8 cellular contexts compared by ENCODE assay signal in genomic region chr14:34629657-34630529, GRCh38. TPM values are rescaled to one million over a fixed set of nuclear protein-coding genes. Genes with fewer than 3 reads are reported as not detected.
DNase-seq lines count a peak whose midpoint lies in the region; ATAC-seq, FAIRE-seq and TF ChIP-seq lines count a peak whose summit lies in the region.

Gene SNX6 (minus strand): TSS chr14:34630148. CDS start chr14:34630116, 32 bp downstream.

- H3K27ac ChIP-seq in pancreas = peak within 1 kb of the TSS; percentile 48 to 91 (median 78)
- H3K27ac ChIP-seq in thyroid gland = peak within 1 kb of the TSS; percentile 80 to 93 (median 82)

- peak; percentile 93 for ATAC-seq in activated naive CD8-positive, alpha-beta T cell treated with anti-CD3 and anti-CD28 coated beads, Interleukin-2, amount 10 ng/mL, durations not matched to agents 7 days and 5 days (ENCODE audit: low read depth)
- ATAC-seq in Right ventricle myocardium inferior (peak; percentile 98), pancreas (peak; percentile 97 to 100 (median 100))

- H3K9ac ChIP-seq in Loucy (ENCODE audit: low read depth, low read length, poor library complexity, severe bottlenecking) = peak within 1 kb of the TSS; percentile 90

- H3K4me1 Mint-ChIP-seq in activated naive CD8-positive, alpha-beta T cell treated with anti-CD3 and anti-CD28 coated beads, Interleukin-2, amount 10 ng/mL, durations not matched to agents 7 days and 5 days = peaks cover 22% of the 10 kb centered on the region

- TF ChIP-seq POLR2A in H54 (IDR thresholded peaks at IDR 0.05; ENCODE audit: low read depth, low read length) (peak; percentile 58), thyroid gland (IDR thresholded peaks at IDR 0.05) (peak in 1 of 2 donors; percentile 71)

- H3F3A ChIP-seq in Loucy (ENCODE audit: low read depth) = no peaks in the 10 kb centered on the region

- WGBS in pancreas, 2 donors = 1% methylated on average over 57 to 84 of the region's 84 CpGs
- 2 to 3% methylated on average over 25 to 66 of the region's 84 CpGs for WGBS in thyroid gland, 2 donors

- no peaks in the 10 kb centered on the region for H3K9me2 ChIP-seq in Loucy (replicated peaks; ENCODE audit: low read depth, low read length)

- peaks cover 8% of the 10 kb centered on the region for H3K36me3 Mint-ChIP-seq in activated naive CD8-positive, alpha-beta T cell treated with anti-CD3 and anti-CD28 coated beads, Interleukin-2, amount 10 ng/mL, durations not matched to agents 7 days and 5 days

- TF ChIP-seq CTCF in Loucy (conservative IDR thresholded peaks at IDR 0.05; ENCODE audit: low read length) (no peak), pancreas (IDR thresholded peaks at IDR 0.05) (no peak), thyroid gland (IDR thresholded peaks at IDR 0.05) (no peak)

- peaks cover 9% of the 10 kb centered on the region for H3K27me3 Mint-ChIP-seq in activated naive CD8-positive, alpha-beta T cell treated with anti-CD3 and anti-CD28 coated beads, Interleukin-2, amount 10 ng/mL, durations not matched to agents 7 days and 5 days

- no peak for FAIRE-seq in H54 (lab: Jason Lieb, UNC)
- FAIRE-seq in pancreas (lab: Jason Lieb, UNC) = no peak

- intact Hi-C loops in Right ventricle myocardium inferior (cut with DNase I) = loop anchor here (2.0 to 5.0 kb wide), 2 partner anchors 85 to 667 kb away; partner anchors contain the start of gene CFL2
- intact Hi-C loops in pancreas (cut with DNase I) = no loop called here
- intact Hi-C loops in thyroid gland (cut with DNase I) = no loop called here

- H3K27me3 ChIP-seq in Loucy (ENCODE audit: insufficient read depth, low read length, poor library complexity, severe bottlenecking) (peaks cover 4% of the 10 kb centered on the region), pancreas (no peaks in the 10 kb centered on the region), thyroid gland (no peaks in the 10 kb centered on the region)

- POLR2A ChIA-PET in activated naive CD8-positive, alpha-beta T cell treated with anti-CD3 and anti-CD28 coated beads, Interleukin-2, amount 10 ng/mL, durations not matched to agents 7 days and 5 days (lab: Charles Lee) = interaction anchor here (0.8 to 1.3 kb wide), 5 partner anchors 9 to 84 kb away, joined by 3 to 5 read pairs (median 4); no protein-coding TSS in a partner anchor

- H3K27ac Mint-ChIP-seq in activated naive CD8-positive, alpha-beta T cell treated with anti-CD3 and anti-CD28 coated beads, Interleukin-2, amount 10 ng/mL, durations not matched to agents 7 days and 5 days = peak within 1 kb of the TSS; percentile 93

- no peaks in the 10 kb centered on the region for H3K36me3 ChIP-seq in Loucy (ENCODE audit: insufficient read depth, low read length)
- H3K36me3 ChIP-seq in pancreas = no peaks in the 10 kb centered on the region
- H3K36me3 ChIP-seq in thyroid gland = no peaks in the 10 kb centered on the region

- peak within 1 kb of the TSS; percentile 96 for H3K4me3 ChIP-seq in Loucy (ENCODE audit: low read length, poor library complexity, severe bottlenecking)
- peak within 1 kb of the TSS; percentile 63 to 99 (median 96) for H3K4me3 ChIP-seq in pancreas
- peak within 1 kb of the TSS; percentile 59 to 93 (median 78) for H3K4me3 ChIP-seq in thyroid gland (replicated peaks in 1 of 3)

- no peaks in the 10 kb centered on the region for H3K9me3 ChIP-seq in Loucy (ENCODE audit: insufficient read depth, low read depth, low read length)
- H3K9me3 ChIP-seq in pancreas = no peaks in the 10 kb centered on the region
- H3K9me3 ChIP-seq in thyroid gland = no peaks in the 10 kb centered on the region

- H4K20me1 ChIP-seq in Loucy (ENCODE audit: insufficient read depth, low read length, poor library complexity, severe bottlenecking) = peaks cover 27% of the 10 kb centered on the region

- H3K4me1 ChIP-seq in Loucy (ENCODE audit: insufficient read depth, low read length, poor library complexity, severe bottlenecking) = peaks cover 17% of the 10 kb centered on the region
- H3K4me1 ChIP-seq in pancreas = peaks cover 3 to 7% (median 4%) of the 10 kb centered on the region in 3 donors
- peaks cover 0 to 7% of the 10 kb centered on the region in 2 donors for H3K4me1 ChIP-seq in thyroid gland

- H3K4me2 ChIP-seq in Loucy (ENCODE audit: low read depth, low read length, poor library complexity, severe bottlenecking) = peak within 1 kb of the TSS; percentile 96

- DNase-seq in GM04504 (ENCODE audit: low read depth) = peak; percentile 65
- peak; percentile 95 for DNase-seq in H54 (ENCODE audit: insufficient read length, low spot score)
- DNase-seq in SW 1271 (lab: John Stamatoyannopoulos, UW) = peak; percentile 27 to 45
- peak; percentile 88 for DNase-seq in activated naive CD8-positive, alpha-beta T cell treated with anti-CD3 and anti-CD28 coated beads, Interleukin-2, amount 10 ng/mL, durations not matched to agents 7 days and 5 days
- DNase-seq in Right ventricle myocardium inferior (ENCODE audit: missing footprints) = peak; percentile 95
- DNase-seq in pancreas = peak; percentile 79 to 93 (median 85)
- DNase-seq in thyroid gland = peak; percentile 82 to 85

- peak within 1 kb of the TSS; percentile 92 for H3K4me3 Mint-ChIP-seq in activated naive CD8-positive, alpha-beta T cell treated with anti-CD3 and anti-CD28 coated beads, Interleukin-2, amount 10 ng/mL, durations not matched to agents 7 days and 5 days

- peaks cover 47% of the 10 kb centered on the region for H3K79me2 ChIP-seq in Loucy (ENCODE audit: insufficient read depth, low read length)

- peak within 1 kb of the TSS; percentile 100 for H2AFZ ChIP-seq in Loucy (ENCODE audit: low read length)

- H3K9me3 Mint-ChIP-seq in activated naive CD8-positive, alpha-beta T cell treated with anti-CD3 and anti-CD28 coated beads, Interleukin-2, amount 10 ng/mL, durations not matched to agents 7 days and 5 days = no peaks in the 10 kb centered on the region

RNA-seq across cellular contexts. Expression of gene SNX6, which starts in this region (rescaled TPM):
- total RNA-seq in activated naive CD8-positive, alpha-beta T cell treated with anti-CD3 and anti-CD28 coated beads, Interleukin-2, amount 10 ng/mL, durations not matched to agents 7 days and 5 days = 10 to 100 TPM; 78.3 to 81.8 TPM
- total RNA-seq in Right ventricle myocardium inferior (66.4 TPM), pancreas (10 to 100 TPM; 17.4 to 35.8 (median 20.8) TPM), thyroid gland (100 to 1,000 TPM in 2 of 4 donors, 10 to 100 TPM in 2; 80.8 to 154 (median 98.6) TPM)
- polyA plus RNA-seq in pancreas = 10 to 100 TPM; 10.2 to 16.2 TPM

Comparison
In these comparisons a context has a peak if more than half of its experiments do, and no peak if none do; other contexts are left out.
1. Peak in every context shown above with its lines: DNase-seq, ATAC-seq, H3K4me3 ChIP-seq and H3K27ac ChIP-seq.
2. DNase-seq: peak in every context shown above with its lines; median percentile 95 in H54; 95 in Right ventricle myocardium inferior; 88 in activated naive CD8-positive, alpha-beta T cell treated with anti-CD3 and anti-CD28 coated beads, Interleukin-2, amount 10 ng/mL, durations not matched to agents 7 days and 5 days; 85 in pancreas; 84 in thyroid gland; 65 in GM04504; 36 in SW 1271.